8 cellular contexts compared by ENCODE assay signal in the genomic region with DNA sequence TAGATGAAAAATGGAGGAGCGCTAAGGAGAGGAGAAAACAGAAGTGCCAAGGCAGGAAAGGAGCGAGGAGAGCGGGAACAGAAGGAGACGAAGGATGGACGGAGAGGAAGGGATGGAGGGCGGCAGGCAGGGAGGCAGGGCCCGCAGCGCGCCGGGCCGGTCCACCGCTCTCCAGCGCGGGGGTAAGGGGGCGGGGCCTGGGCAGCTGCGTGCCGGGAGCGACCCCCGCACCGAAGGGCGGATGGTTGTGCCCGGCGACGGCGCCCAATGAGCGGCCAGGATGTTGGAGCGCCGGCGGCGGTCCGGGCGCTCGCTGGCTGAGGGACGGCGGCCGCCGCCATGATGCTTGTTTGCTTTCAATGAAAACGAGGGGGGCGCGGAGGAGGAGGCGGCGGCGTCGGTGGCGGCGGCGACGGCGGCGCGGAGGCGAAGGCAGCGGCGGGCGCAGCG. TPM values are rescaled to one million over a fixed set of nuclear protein-coding genes. Genes with fewer than 3 reads are reported as not detected.
DNase-seq lines count a peak whose midpoint lies in the region; ATAC-seq and TF ChIP-seq lines count a peak whose summit lies in the region.

A gene (plus strand): TSS at position 320 of the 450 bp plus-strand sequence. CDS start 34,898 bp downstream, outside the sequence.

- TF ChIP-seq POLR2A in adrenal gland (IDR thresholded peaks at IDR 0.05) (peak in 1 of 2 donors; percentile 79), heart left ventricle (IDR thresholded peaks at IDR 0.05) (peak in 1 of 2 donors; percentile 63), transverse colon (IDR thresholded peaks at IDR 0.05) (no peak)

- H3K27ac ChIP-seq in adrenal gland (peak within 1 kb of the TSS; percentile 80 to 98 (median 90)), heart left ventricle (peak within 1 kb of the TSS; percentile 79 to 96 (median 93)), transverse colon (peak within 1 kb of the TSS; percentile 88 to 99 (median 94))

- no peak for TF ChIP-seq EP300 in transverse colon (IDR thresholded peaks at IDR 0.05; ENCODE audit: low read depth)

- H3K4me3 Mint-ChIP-seq in T-cell: peak within 1 kb of the TSS; percentile 85 to 89 (median 89)

- DNase-seq in GM13976 (ENCODE audit: low spot score) (peak; percentile 99), NCI-H1436 treated with DMSO at 0.1 percent for 48 hours (lab: John Stamatoyannopoulos, UW) (peak; percentile 15), T-cell (peak; percentile 87 to 97 (median 92)), adrenal gland (peak; percentile 92 to 96 (median 93)), heart left ventricle (peak; percentile 93 to 96 (median 95)), pons (ENCODE audit: low spot score) (peak; percentile 84), transverse colon (peak; percentile 95)

- no peaks in the 10 kb centered on the region for H3K9me3 ChIP-seq in adrenal gland (replicated peaks in 1 of 3)
- H3K9me3 ChIP-seq in heart left ventricle: no peaks in the 10 kb centered on the region
- no peaks in the 10 kb centered on the region for H3K9me3 ChIP-seq in transverse colon

- H3K27ac Mint-ChIP-seq in T-cell: peak within 1 kb of the TSS; percentile 92 to 95

- 0 to 2% (median 1%) methylated on average over 35 to 56 of the region's 56 CpGs for WGBS in adrenal gland, 4 donors
- 1% methylated on average over 37 to 56 of the region's 56 CpGs for WGBS in heart left ventricle, 4 donors
- 2% methylated on average over 25 of the region's 56 CpGs; no CpG with 5 or more reads in 1 of the 2 donors for WGBS in transverse colon (ENCODE audit: low coverage in 1 of 2), 2 donors

- H3K27me3 Mint-ChIP-seq in T-cell: no peaks in the 10 kb centered on the region

- TF ChIP-seq CTCF in GM13976 (IDR thresholded peaks at IDR 0.05; ENCODE audit: borderline replicate concordance, control extremely low read depth, extremely low read depth, insufficient read depth, missing control alignments): no peak
- TF ChIP-seq CTCF in adrenal gland (IDR thresholded peaks at IDR 0.05): no peak
- TF ChIP-seq CTCF in heart left ventricle (IDR thresholded peaks at IDR 0.05): no peak
- TF ChIP-seq CTCF in transverse colon (IDR thresholded peaks at IDR 0.05): no peak

- CTCF ChIA-PET in T-cell (lab: Charles Lee): interaction anchor here in 1 of 2 donors (0.6 kb wide), 1 partner anchor 200 kb away, joined by 3 read pairs; no protein-coding TSS in a partner anchor

- H3K4me1 Mint-ChIP-seq in T-cell: peaks cover 28 to 39% (median 34%) of the 10 kb centered on the region in 3 donors

- H3K9me3 Mint-ChIP-seq in T-cell: no peaks in the 10 kb centered on the region

- H3K4me1 ChIP-seq in adrenal gland (replicated peaks in 1 of 2) (peaks cover 13 to 14% of the 10 kb centered on the region in 2 donors), heart left ventricle (peaks cover 0 to 34% (median 20%) of the 10 kb centered on the region in 12 donors), transverse colon (peaks cover 0 to 28% (median 22%) of the 10 kb centered on the region in 4 donors)

- POLR2A ChIA-PET in T-cell (lab: Charles Lee): interaction anchor here in 1 of 2 donors (0.7 kb wide), 1 partner anchor 48 kb away, joined by 3 read pairs; no protein-coding TSS in a partner anchor

- H3K27me3 ChIP-seq in adrenal gland (no peaks in the 10 kb centered on the region), heart left ventricle (no peaks in the 10 kb centered on the region), transverse colon (no peaks in the 10 kb centered on the region)

- in situ Hi-C loops in GM13976 (cut with MboI; ENCODE audit: low sequenced_read_pairs, unreplicated experiment) (no loop called here), transverse colon (cut with MboI; ENCODE audit: low pct_ligation_motif_present in 1 of 4, low pct_unique_long_range_greater_than_20kb in 1 of 4, low sequenced_read_pairs in 3 of 4) (loop anchor here in 1 of 4 donors (25.0 kb wide), 1 partner anchor 207 kb away; a partner anchor contains a TSS)

- intact Hi-C loops in adrenal gland (cut with DNase I): no loop called here
- intact Hi-C loops in heart left ventricle (cut with DNase I): no loop called here
- intact Hi-C loops in transverse colon (cut with DNase I; ENCODE audit: low total_unique reads): loop anchor here (10.0 kb wide), 1 partner anchor 409 kb away; no protein-coding TSS in a partner anchor

- ATAC-seq in HG02852 (IDR thresholded peaks at IDR 0.05; ENCODE audit: unreplicated experiment) (peak; percentile 86), T-cell (replicated peaks in 1 of 4) (peak; percentile 87 to 94 (median 88)), heart left ventricle (peak; percentile 98 to 99 (median 98))

- peak within 1 kb of the TSS; percentile 41 to 98 (median 74) for H3K4me3 ChIP-seq in adrenal gland
- H3K4me3 ChIP-seq in heart left ventricle: peak within 1 kb of the TSS; percentile 61 to 99 (median 96)
- H3K4me3 ChIP-seq in transverse colon: peak within 1 kb of the TSS; percentile 58 to 98 (median 82)

- H3K36me3 ChIP-seq in adrenal gland (replicated peaks in 1 of 2) (no peaks in the 10 kb centered on the region), heart left ventricle (peaks cover 0 to 6% (median 0%) of the 10 kb centered on the region in 9 donors), transverse colon (no peaks in the 10 kb centered on the region)

- H3K36me3 Mint-ChIP-seq in T-cell: peaks cover 11% of the 10 kb centered on the region

RNA-seq across cellular contexts. Expression of the gene that starts here (rescaled TPM):
- 10 to 100 TPM; 25.1 to 29.9 (median 25.6) TPM for total RNA-seq in T-cell
- 10 to 100 TPM in 4 of 8 donors, 1 to 10 TPM in 4; 6.9 to 17.1 (median 11.5) TPM for total RNA-seq in adrenal gland
- 10 to 100 TPM in 1 of 3 donors, 1 to 10 TPM in 2; 4.4 to 16.9 (median 6.3) TPM for polyA plus RNA-seq in adrenal gland
- 10 to 100 TPM in 7 of 9 donors, 1 to 10 TPM in 2; 8.1 to 18.8 (median 13.0) TPM for total RNA-seq in heart left ventricle
- polyA plus RNA-seq in heart left ventricle: 10 to 100 TPM in 1 of 2 donors, 1 to 10 TPM in 1; 3.1 to 12.3 TPM
- 10 to 100 TPM; 14.6 to 20.0 (median 19.3) TPM for total RNA-seq in transverse colon

Comparison
In these comparisons a context has a peak if more than half of its experiments do, and no peak if none do; other contexts are left out.
1. Peak in every context shown above with its lines: DNase-seq, ATAC-seq, H3K4me3 ChIP-seq and H3K27ac ChIP-seq.
2. DNase-seq: peak in every context shown above with its lines; median percentile 99 in GM13976; 95 in heart left ventricle; 95 in transverse colon; 93 in adrenal gland; 92 in T-cell; 84 in pons; 15 in NCI-H1436 treated with DMSO at 0.1 percent for 48 hours.